ENCODE assay signal across 29 cellular contexts in the genomic region with DNA sequence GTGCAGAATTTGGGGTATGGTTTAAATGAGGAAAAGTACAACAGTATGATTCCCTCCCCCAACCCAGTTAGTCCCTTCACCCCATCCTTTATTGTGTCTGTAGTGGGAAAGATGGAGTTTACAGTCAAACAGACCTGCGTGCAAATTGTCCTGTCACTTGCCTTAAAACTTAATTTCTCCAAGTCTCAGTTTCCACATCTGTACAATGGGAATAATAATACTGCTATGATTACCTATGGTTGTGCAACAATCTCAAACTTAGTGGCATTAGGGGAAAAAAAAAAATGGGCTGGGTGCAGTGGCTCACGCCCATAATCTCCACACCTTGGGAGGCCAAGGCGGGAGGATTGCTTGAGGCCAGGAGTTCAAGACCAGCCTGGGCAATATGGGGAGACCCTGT.
"Had no signal": no experiment of that assay in that cellular context is flagged by ENCODE, and none has a peak within 500 bp of the region (broad histone marks: within the 10 kb centered on the region; RNA-seq: fewer than 3 reads in every experiment).

No MANE protein-coding gene starts in this region.

- DNase-seq: colonic mucosa; effector CD8-positive, alpha-beta T cell; endodermal cell; foreskin fibroblast; gastrocnemius medialis; head of caudate nucleus; left ventricle myocardium superior; mucosa of descending colon; naive B cell; occipital lobe; ovary; posterior cingulate gyrus; psoas muscle; right cardiac atrium; stimulated activated CD4-positive, alpha-beta T cell treated with anti-CD3 and anti-CD28 coated beads, Interleukin-15, amount 100 ng/mL, for 24 hours; stimulated activated CD4-positive, alpha-beta T cell treated with anti-CD3 and anti-CD28 coated beads, Interleukin-2, amount 100 ng/mL, for 48 hours; stimulated activated naive B cell treated with anti-CD40 and anti-IgM and Interleukin-4, amounts not matched to agents 10 μg/mL and 1 μg/mL and 100 μg/mL, for 72 hours; stimulated activated naive CD8-positive, alpha-beta T cell treated with anti-CD3 and anti-CD28 coated beads, Interleukin-15, amount 100 ng/mL, for 72 hours; transverse colon had no signal

- H3K4me1 Mint-ChIP-seq: memory B cell; naive B cell; stimulated activated naive CD8-positive, alpha-beta T cell treated with anti-CD3 and anti-CD28 coated beads, Interleukin-15, amount 100 ng/mL, for 72 hours had no signal

- H3K27me3 ChIP-seq: colonic mucosa, gastrocnemius medialis, ovary, suprapubic skin, transverse colon, vagina had no signal

- H3K4me3 ChIP-seq: colonic mucosa, gastrocnemius medialis, lung, mucosa of descending colon, ovary, psoas muscle, skin epidermis, suprapubic skin, transverse colon, vagina had no signal

- ATAC-seq: esophagus mucosa; gastrocnemius medialis; left ventricle myocardium superior; mucosa of descending colon; natural killer cell treated with Interleukin-12 subunit alpha and Interleukin-12 subunit beta and Interleukin-15 and Interleukin-18, amount 100 ng/mL, for 72 hours; psoas muscle; right cardiac atrium; stimulated activated naive B cell treated with anti-CD40 and anti-IgM and Interleukin-4, amounts not matched to agents 10 μg/mL and 1 μg/mL and 100 μg/mL, for 72 hours; stimulated activated naive CD8-positive, alpha-beta T cell treated with anti-CD3 and anti-CD28 coated beads, Interleukin-15, amount 100 ng/mL, for 72 hours had no signal

- H3K4me1 ChIP-seq: colonic mucosa, suprapubic skin, transverse colon, vagina had no signal

- H3K9me3 ChIP-seq: colonic mucosa, gastrocnemius medialis, mucosa of descending colon, ovary, psoas muscle, suprapubic skin, transverse colon, vagina had no signal

- H3K9me3 Mint-ChIP-seq: dendritic cell treated with granulocyte-macrophage colony-stimulating factor and Interleukin-4, amounts not matched to agents 40 ng/mL and 50 ng/mL, for 4 days; endodermal cell; memory B cell; natural killer cell treated with Interleukin-12 subunit alpha and Interleukin-12 subunit beta and Interleukin-15 and Interleukin-18, amount 100 ng/mL, for 72 hours; stimulated activated naive B cell treated with anti-CD40 and anti-IgM and Interleukin-4, amounts not matched to agents 10 μg/mL and 1 μg/mL and 100 μg/mL, for 72 hours; stimulated activated naive CD8-positive, alpha-beta T cell treated with anti-CD3 and anti-CD28 coated beads, Interleukin-15, amount 100 ng/mL, for 72 hours had no signal

- H3K36me3 ChIP-seq: colonic mucosa, gastrocnemius medialis, ovary, suprapubic skin, transverse colon, vagina had no signal

- H3K36me3 Mint-ChIP-seq: memory B cell; naive B cell; natural killer cell treated with Interleukin-12 subunit alpha and Interleukin-12 subunit beta and Interleukin-15 and Interleukin-18, amount 100 ng/mL, for 72 hours; stimulated activated naive B cell treated with anti-CD40 and anti-IgM and Interleukin-4, amounts not matched to agents 10 μg/mL and 1 μg/mL and 100 μg/mL, for 72 hours had no signal

- H3K4me3 Mint-ChIP-seq: dendritic cell treated with granulocyte-macrophage colony-stimulating factor and Interleukin-4, amounts not matched to agents 40 ng/mL and 50 ng/mL, for 4 days; endodermal cell; memory B cell; natural killer cell treated with Interleukin-12 subunit alpha and Interleukin-12 subunit beta and Interleukin-15 and Interleukin-18, amount 100 ng/mL, for 72 hours; stimulated activated naive B cell treated with anti-CD40 and anti-IgM and Interleukin-4, amounts not matched to agents 10 μg/mL and 1 μg/mL and 100 μg/mL, for 72 hours; stimulated activated naive CD8-positive, alpha-beta T cell treated with anti-CD3 and anti-CD28 coated beads, Interleukin-15, amount 100 ng/mL, for 72 hours had no signal

- H3K27ac Mint-ChIP-seq: dendritic cell treated with granulocyte-macrophage colony-stimulating factor and Interleukin-4, amounts not matched to agents 40 ng/mL and 50 ng/mL, for 4 days; endodermal cell; memory B cell; naive B cell; natural killer cell treated with Interleukin-12 subunit alpha and Interleukin-12 subunit beta and Interleukin-15 and Interleukin-18, amount 100 ng/mL, for 72 hours; stimulated activated naive B cell treated with anti-CD40 and anti-IgM and Interleukin-4, amounts not matched to agents 10 μg/mL and 1 μg/mL and 100 μg/mL, for 72 hours; stimulated activated naive CD8-positive, alpha-beta T cell treated with anti-CD3 and anti-CD28 coated beads, Interleukin-15, amount 100 ng/mL, for 72 hours had no signal

- FAIRE-seq: keratinocyte had no signal

- H3K27ac ChIP-seq: colonic mucosa, epithelial cell of prostate, gastrocnemius medialis, ovary, psoas muscle, skin epidermis, suprapubic skin, transverse colon, vagina had no signal
